Comparison of ENCODE assay signal across 1 cellular context in the genomic region with DNA sequence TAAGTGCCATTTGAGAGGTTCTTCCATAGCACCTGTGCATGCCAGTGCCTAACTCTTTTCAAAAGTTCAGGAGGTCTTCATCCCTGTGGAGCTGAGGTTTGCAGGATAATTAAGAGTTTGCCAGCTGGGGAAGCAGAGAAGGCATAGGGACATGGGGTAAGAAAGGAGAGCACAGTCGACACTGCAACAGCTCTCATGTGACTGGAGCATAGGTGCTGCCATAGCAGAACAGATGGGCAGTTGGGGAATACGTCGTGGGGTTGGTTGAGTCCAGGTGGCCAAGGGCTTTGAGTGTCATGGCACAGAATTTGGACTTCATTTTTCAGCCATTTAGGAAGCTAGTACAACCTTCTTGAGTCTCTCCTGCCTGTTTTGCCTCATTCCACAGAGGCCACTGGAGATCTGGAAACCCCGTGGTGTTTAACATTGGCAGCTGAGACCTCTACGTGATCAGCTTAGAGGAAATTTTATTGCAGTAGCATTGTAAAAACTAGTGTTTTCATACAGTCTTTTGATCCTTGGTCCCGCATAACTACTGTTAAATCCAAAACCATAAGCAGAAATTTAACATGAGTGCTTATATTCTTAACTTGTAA.
TF ChIP-seq lines count a peak whose summit lies in the region.

No MANE protein-coding gene starts in this region.

TF ChIP-seq in A549, 52 proteins besides CTCF, POLR2A, EP300 and RAD21 (continued from another document):
- TF ChIP-seq, protein P1, sequence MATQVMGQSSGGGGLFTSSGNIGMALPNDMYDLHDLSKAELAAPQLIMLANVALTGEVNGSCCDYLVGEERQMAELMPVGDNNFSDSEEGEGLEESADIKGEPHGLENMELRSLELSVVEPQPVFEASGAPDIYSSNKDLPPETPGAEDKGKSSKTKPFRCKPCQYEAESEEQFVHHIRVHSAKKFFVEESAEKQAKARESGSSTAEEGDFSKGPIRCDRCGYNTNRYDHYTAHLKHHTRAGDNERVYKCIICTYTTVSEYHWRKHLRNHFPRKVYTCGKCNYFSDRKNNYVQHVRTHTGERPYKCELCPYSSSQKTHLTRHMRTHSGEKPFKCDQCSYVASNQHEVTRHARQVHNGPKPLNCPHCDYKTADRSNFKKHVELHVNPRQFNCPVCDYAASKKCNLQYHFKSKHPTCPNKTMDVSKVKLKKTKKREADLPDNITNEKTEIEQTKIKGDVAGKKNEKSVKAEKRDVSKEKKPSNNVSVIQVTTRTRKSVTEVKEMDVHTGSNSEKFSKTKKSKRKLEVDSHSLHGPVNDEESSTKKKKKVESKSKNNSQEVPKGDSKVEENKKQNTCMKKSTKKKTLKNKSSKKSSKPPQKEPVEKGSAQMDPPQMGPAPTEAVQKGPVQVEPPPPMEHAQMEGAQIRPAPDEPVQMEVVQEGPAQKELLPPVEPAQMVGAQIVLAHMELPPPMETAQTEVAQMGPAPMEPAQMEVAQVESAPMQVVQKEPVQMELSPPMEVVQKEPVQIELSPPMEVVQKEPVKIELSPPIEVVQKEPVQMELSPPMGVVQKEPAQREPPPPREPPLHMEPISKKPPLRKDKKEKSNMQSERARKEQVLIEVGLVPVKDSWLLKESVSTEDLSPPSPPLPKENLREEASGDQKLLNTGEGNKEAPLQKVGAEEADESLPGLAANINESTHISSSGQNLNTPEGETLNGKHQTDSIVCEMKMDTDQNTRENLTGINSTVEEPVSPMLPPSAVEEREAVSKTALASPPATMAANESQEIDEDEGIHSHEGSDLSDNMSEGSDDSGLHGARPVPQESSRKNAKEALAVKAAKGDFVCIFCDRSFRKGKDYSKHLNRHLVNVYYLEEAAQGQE (IDR thresholded peaks at IDR 0.05): no peak
